Comparison of ENCODE assay signal across 9 cellular contexts in the genomic region with DNA sequence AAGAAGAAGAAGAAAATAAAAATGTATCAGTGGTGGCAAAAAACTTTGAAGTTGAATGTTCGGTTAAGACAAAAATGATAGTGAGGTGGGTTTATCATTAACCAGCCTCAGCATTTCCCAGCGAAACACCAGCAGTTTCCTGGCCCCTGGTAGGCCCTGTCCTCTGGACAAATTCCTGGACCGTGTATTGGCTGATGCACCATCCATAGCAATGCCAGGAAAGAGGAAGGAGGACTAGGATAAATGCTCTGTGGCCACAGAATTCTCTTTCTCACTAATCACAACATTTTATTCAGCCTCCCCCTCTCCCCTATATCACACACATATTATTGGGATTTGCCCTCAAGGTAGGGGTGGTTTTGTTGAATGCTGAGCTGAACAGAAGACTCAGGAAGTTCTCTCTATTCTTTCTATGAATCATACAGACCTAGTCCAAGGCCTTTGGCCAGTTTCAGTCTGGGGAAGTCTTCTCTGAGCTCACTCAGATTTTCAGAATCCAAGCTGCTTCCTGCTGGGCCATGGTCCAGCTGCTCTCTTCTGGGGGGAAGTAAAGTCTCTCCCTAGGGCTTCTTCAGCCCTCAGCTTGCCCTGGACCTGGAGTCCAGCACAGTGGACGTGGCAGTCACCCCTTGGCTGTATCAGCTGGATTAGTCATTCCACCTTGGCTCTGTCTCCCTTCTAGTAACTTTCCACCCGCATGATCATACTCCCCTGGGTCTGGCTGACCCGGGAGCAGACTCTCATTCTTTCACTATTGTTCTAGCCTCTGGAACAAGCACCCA. TPM values are rescaled to one million over a fixed set of nuclear protein-coding genes. Genes with fewer than 3 reads are reported as not detected.
DNase-seq lines count a peak whose midpoint lies in the region; ATAC-seq, FAIRE-seq and TF ChIP-seq lines count a peak whose summit lies in the region.
"Had no signal": no experiment of that assay in that cellular context is flagged by ENCODE, and none has a peak within 500 bp of the region (broad histone marks: within the 10 kb centered on the region; RNA-seq: fewer than 3 reads in every experiment).

No MANE protein-coding gene starts in this region.

- H3K36me3 ChIP-seq in body of pancreas (replicated peaks in 1 of 2; ENCODE audit: insufficient read depth in 1 of 2, low read depth in 2 of 2): no peaks in the 10 kb centered on the region
- no peaks in the 10 kb centered on the region for H3K36me3 ChIP-seq in spleen

- H3K9me3 ChIP-seq in body of pancreas: no peaks in the 10 kb centered on the region
- H3K9me3 ChIP-seq in spleen: peaks cover 0 to 4% (median 0%) of the 10 kb centered on the region in 8 donors

- peak; percentile 71 for DNase-seq in H54 (ENCODE audit: insufficient read length, low spot score)
- DNase-seq in body of pancreas: peak; percentile 80 to 94 (median 88)
- peak; percentile 98 for DNase-seq in iris pigment epithelial cell (ENCODE audit: low read depth)
- DNase-seq in spleen: no peak
- DNase-seq in DMS79 (lab: John Stamatoyannopoulos, UW): no peak
- DNase-seq in NOMO-1 treated with DMSO at 0.1 percent for 48 hours (lab: John Stamatoyannopoulos, UW; ENCODE audit: unreplicated experiment): no peak
- DNase-seq: activated effector memory CD4-positive, alpha-beta T cell treated with anti-CD3 and anti-CD28 coated beads, Interleukin-2, amount 50 U/mL, for 16 hours had no signal

- H3K27me3 ChIP-seq in body of pancreas (no peaks in the 10 kb centered on the region), spleen (replicated peaks in 1 of 7) (no peaks in the 10 kb centered on the region)

- TF ChIP-seq POLR2A in H54 (IDR thresholded peaks at IDR 0.05; ENCODE audit: low read depth, low read length) (peak; percentile 7; the same call in 1 of the 2 replicates), body of pancreas (IDR thresholded peaks at IDR 0.05) (peak in 2 of 3 donors; percentile 59 to 64), spleen (IDR thresholded peaks at IDR 0.05) (no peak), GM18505 (IDR thresholded peaks at IDR 0.05; ENCODE audit: borderline replicate concordance, extremely low read depth, insufficient read depth, insufficient read length) (no peak)

- peak; percentile 15 for FAIRE-seq in H54 (lab: Jason Lieb, UNC)

- 9 to 19% methylated on average over 6 of the region's 6 CpGs for WGBS in body of pancreas, 2 donors
- WGBS in spleen, 5 donors: 48 to 70% (median 63%) methylated on average over 6 of the region's 6 CpGs

- H3K4me3 ChIP-seq in body of pancreas (no peak overlapping the region), spleen (no peak overlapping the region)

- intact Hi-C loops in body of pancreas (cut with DNase I) (no loop called here), spleen (cut with DNase I; ENCODE audit: low total_unique reads) (no loop called here)

- no peak for TF ChIP-seq CTCF in body of pancreas (IDR thresholded peaks at IDR 0.05)
- TF ChIP-seq CTCF in spleen (IDR thresholded peaks at IDR 0.05 in 8 of 11, conservative IDR thresholded peaks at IDR 0.05 in 3 of 11): no peak

- peak; percentile 90 for ATAC-seq in body of pancreas
- ATAC-seq in GM21737 (IDR thresholded peaks at IDR 0.05; ENCODE audit: unreplicated experiment): no peak
- no peak for ATAC-seq in GM18505 (IDR thresholded peaks at IDR 0.05; ENCODE audit: unreplicated experiment)

- peak overlapping the region; percentile 85 to 98 (median 88) for H3K27ac ChIP-seq in body of pancreas
- peak overlapping the region in 6 of 8 donors; percentile 21 to 62 (median 54) for H3K27ac ChIP-seq in spleen

- H3K4me1 ChIP-seq in body of pancreas: peaks cover 61% of the 10 kb centered on the region
- peaks cover 0 to 16% (median 4%) of the 10 kb centered on the region in 6 donors for H3K4me1 ChIP-seq in spleen

RNA-seq across cellular contexts. Expression of a gene that starts 27.6 kb away (rescaled TPM):
- total RNA-seq in body of pancreas (under 1 TPM in 1 of 2 donors, not detected in 1; 0.26 TPM), spleen (under 1 TPM in 1 of 7 donors, not detected in 6; 0.16 TPM)
- under 1 TPM in 2 of 3 donors, not detected in 1; 0.10 to 0.29 TPM for polyA plus RNA-seq in spleen

Comparison
In these comparisons a context has a peak if more than half of its experiments do, and no peak if none do; other contexts are left out.
1. DNase-seq: peak in H54 (single experiment), body of pancreas (4 of 4) and iris pigment epithelial cell (single experiment); none in spleen (single experiment), DMS79 (single experiment) and NOMO-1 treated with DMSO at 0.1 percent for 48 hours (single experiment).
2. POLR2A ChIP-seq: peak in H54 (single experiment) and body of pancreas (2 of 3); none in spleen (0 of 3) and GM18505 (single experiment).